1 cellular context compared by ENCODE assay signal in genomic region chr5:140357731-140358093, GRCh38.
TF ChIP-seq lines count a peak whose summit lies in the region.

No MANE protein-coding gene starts in this region.

TF ChIP-seq in HEK293, 187 proteins besides CTCF, POLR2A, EP300 and RAD21 (continued from another document):
- TF ChIP-seq ZNF449 (tag by site-specific recombination; IDR thresholded peaks at IDR 0.05) (no peak; the same call in 1 of the 2 replicates), PRDM10 (tag by site-specific recombination; IDR thresholded peaks at IDR 0.05) (peak; percentile 40; the same call in 1 of the 2 replicates), ZNF2 (tag by site-specific recombination; IDR thresholded peaks at IDR 0.05) (0 out of 2 replicates have a peak, but pooled peaks have one; percentile 61), KLF17 (tag by site-specific recombination; IDR thresholded peaks at IDR 0.05) (peak; percentile 32; the same call in 1 of the 2 replicates), ZNF664 (tag by site-specific recombination; IDR thresholded peaks at IDR 0.05) (peak; percentile 86), SP7 (tag by site-specific recombination; IDR thresholded peaks at IDR 0.05) (peak; percentile 41; the same call in 1 of the 2 replicates), ZNF629 (tag by site-specific recombination; IDR thresholded peaks at IDR 0.05) (peak; percentile 61), ZNF610 (tag by site-specific recombination; IDR thresholded peaks at IDR 0.05; ENCODE audit: borderline replicate concordance) (peak; percentile 80; the same call in 1 of the 2 replicates), ZNF548 (tag by site-specific recombination; IDR thresholded peaks at IDR 0.05) (no peak), ZNF335 (tag by site-specific recombination; conservative IDR thresholded peaks at IDR 0.05) (peak; percentile 77), ZNF274 (IDR thresholded peaks at IDR 0.05; ENCODE audit: low read length) (no peak), ZNF274 (tag by site-specific recombination; IDR thresholded peaks at IDR 0.05; ENCODE audit: borderline replicate concordance) (no peak), ZNF555 (tag by site-specific recombination; conservative IDR thresholded peaks at IDR 0.05) (no peak), ZNF404 (tag by site-specific recombination; IDR thresholded peaks at IDR 0.05) (no peak), GLIS1 (tag by site-specific recombination; IDR thresholded peaks at IDR 0.05) (peak; percentile 28; the same call in 1 of the 2 replicates), ZBTB17 (tag by site-specific recombination; IDR thresholded peaks at IDR 0.05) (peak; percentile 63), ZSCAN30 (tag by site-specific recombination; IDR thresholded peaks at IDR 0.05) (peak; percentile 86; the same call in 1 of the 2 replicates), ZNF157 (tag by site-specific recombination; IDR thresholded peaks at IDR 0.05) (no peak), ZEB2 (tag by site-specific recombination; IDR thresholded peaks at IDR 0.05) (peak; percentile 84), ZNF585B (tag by site-specific recombination; IDR thresholded peaks at IDR 0.05) (no peak), ZBTB6 (tag by site-specific recombination; IDR thresholded peaks at IDR 0.05) (peak; percentile 36; the same call in 1 of the 2 replicates), ZNF48 (tag by site-specific recombination; IDR thresholded peaks at IDR 0.05) (no peak), FEZF1 (tag by site-specific recombination; IDR thresholded peaks at IDR 0.05) (peak; percentile 70), ATF2 (tag by site-specific recombination; IDR thresholded peaks at IDR 0.05; ENCODE audit: low read depth) (no peak), ZNF416 (tag by site-specific recombination; IDR thresholded peaks at IDR 0.05) (no peak), ZNF654 (tag by site-specific recombination; IDR thresholded peaks at IDR 0.05; ENCODE audit: low read depth) (peak; percentile 71), PRDM6 (tag by site-specific recombination; IDR thresholded peaks at IDR 0.05) (no peak), BCL11B (tag by site-specific recombination; IDR thresholded peaks at IDR 0.05; ENCODE audit: low read depth) (peak; percentile 31; the same call in 1 of the 2 replicates), ZNF324 (tag by site-specific recombination; IDR thresholded peaks at IDR 0.05) (no peak)
